ENCODE assay signal across 18 cellular contexts in genomic region chr10:20446794-20447193, GRCh38.
"Had no signal": no experiment of that assay in that cellular context is flagged by ENCODE, and none has a peak within 500 bp of the region (broad histone marks: within the 10 kb centered on the region; RNA-seq: fewer than 3 reads in every experiment).

No MANE protein-coding gene starts in this region.

- DNase-seq: dorsolateral prefrontal cortex; effector CD4-positive, alpha-beta T cell; head of caudate nucleus; kidney; left lung; mesendoderm; midbrain; naive thymus-derived CD4-positive, alpha-beta T cell; nephron progenitor cell; nucleus accumbens; psoas muscle; right cardiac atrium; spleen; stimulated activated CD4-positive, alpha-beta T cell treated with anti-CD3 and anti-CD28 coated beads, Interleukin-4, amount 100 ng/mL, for 4 hours; stimulated activated naive CD8-positive, alpha-beta T cell treated with anti-CD3 and anti-CD28 coated beads, Interleukin-15, Interleukin-2, amounts not matched to agents 100 U/mL and 50 U/mL, for 24 hours; substantia nigra; testis; tibial artery had no signal

- ATAC-seq: left lung; naive thymus-derived CD4-positive, alpha-beta T cell; psoas muscle; right cardiac atrium; stimulated activated naive CD8-positive, alpha-beta T cell treated with anti-CD3 and anti-CD28 coated beads, Interleukin-15, Interleukin-2, amounts not matched to agents 100 U/mL and 50 U/mL, for 24 hours had no signal
